19 cellular contexts compared by ENCODE assay signal in the genomic region with DNA sequence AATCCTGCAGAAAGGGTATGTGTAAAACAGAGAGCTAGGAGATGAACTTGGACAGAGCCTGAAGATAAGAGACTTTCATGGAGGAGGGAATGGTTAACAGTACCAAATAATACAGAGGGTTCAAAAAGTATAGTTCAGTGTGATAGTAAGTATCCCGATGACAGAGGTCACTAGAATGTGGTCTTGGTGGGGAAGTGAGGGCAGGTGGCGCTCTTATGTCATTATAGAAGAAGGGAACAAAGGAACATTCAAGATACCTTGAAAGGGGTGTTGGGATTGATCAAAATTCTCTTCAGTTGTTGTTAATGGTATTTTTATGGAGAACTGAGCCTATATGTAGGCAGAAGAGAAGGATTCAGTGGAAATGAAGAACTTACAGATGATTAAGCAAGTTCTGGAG.
DNase-seq lines count a peak whose midpoint lies in the region; ATAC-seq, FAIRE-seq and TF ChIP-seq lines count a peak whose summit lies in the region.
"Had no signal": no experiment of that assay in that cellular context is flagged by ENCODE, and none has a peak within 500 bp of the region (broad histone marks: within the 10 kb centered on the region; RNA-seq: fewer than 3 reads in every experiment).

No MANE protein-coding gene starts in this region.

- no peak overlapping the region for H2AFZ ChIP-seq in HCT116 (ENCODE audit: low read depth, low read length, poor library complexity, severe bottlenecking)

- H3K4me1 ChIP-seq in Caco-2 (no peaks in the 10 kb centered on the region), HCT116 (ENCODE audit: control insufficient read depth in 1 of 2, insufficient read depth in 2 of 2, low read length in 2 of 2) (no peaks in the 10 kb centered on the region), Panc1 (ENCODE audit: control insufficient read depth, insufficient read depth, low read length) (no peaks in the 10 kb centered on the region)
- H3K4me1 ChIP-seq: heart right ventricle, suprapubic skin, vagina had no signal

- in situ Hi-C loops in Panc1 (cut with HindIII; ENCODE audit: low pct_unique_long_range_greater_than_20kb, low sequenced_read_pairs) = no loop called here

- RAD21 ChIA-PET in HCT116 (lab: Charles Lee; ENCODE audit: low non-redundant PET in 1 of 2, low total read pairs in 2 of 2, uncharacterized antibody in 2 of 2, unreplicated experiment in 2 of 2) = no interaction called here

- no peak overlapping the region for H3K4me2 ChIP-seq in HCT116 (ENCODE audit: low read length)

- no peaks in the 10 kb centered on the region for H4K20me1 ChIP-seq in HCT116 (ENCODE audit: insufficient read depth)

- no peak for TF ChIP-seq POLR2A in HCT116 (IDR thresholded peaks at IDR 0.05; ENCODE audit: borderline replicate concordance, extremely low read depth, insufficient read depth, insufficient read length)

- DNase-seq in Caco-2 (peak in 1 of 2 experiments; percentile 2), HCT116 (ENCODE audit: low read depth, low spot score) (no peak), Panc1 (ENCODE audit: low read depth, low spot score) (no peak), epithelial cell of proximal tubule (ENCODE audit: low read depth) (no peak), NCI-H510A (lab: John Stamatoyannopoulos, UW) (no peak), NCI-H1092 treated with DMSO at 0.1 percent for 48 hours (lab: John Stamatoyannopoulos, UW) (no peak), D721Med (ENCODE audit: insufficient read length, low spot score) (no peak)
- DNase-seq: activated CD4-positive, alpha-beta memory T cell treated with anti-CD3 and anti-CD28 coated beads for 36 hours; activated naive CD4-positive, alpha-beta T cell treated with anti-CD3 and anti-CD28 coated beads, Interleukin-2, amount 50 U/mL, for 16 hours; COR-L47; heart right ventricle; NCI-H1694 treated with DMSO at 0.1 percent for 48 hours; NCI-H446; nephron progenitor cell had no signal

- no peak overlapping the region for H3K4me3 Mint-ChIP-seq in Caco-2 (ENCODE audit: unreplicated experiment)
- H3K4me3 Mint-ChIP-seq: activated CD4-positive, alpha-beta memory T cell treated with anti-CD3 and anti-CD28 coated beads for 36 hours; nephron progenitor cell had no signal

- no peak overlapping the region for H3K9ac ChIP-seq in HCT116 (ENCODE audit: low read length)

- intact Hi-C loops in Caco-2 (cut with micrococcal nuclease; ENCODE audit: unreplicated experiment) (loop anchor here (1.0 kb wide), 1 partner anchor 158 kb away; no protein-coding TSS in a partner anchor), HCT116 (cut with micrococcal nuclease) (no loop called here), Panc1 (cut with micrococcal nuclease; ENCODE audit: unreplicated experiment) (no loop called here)

- POLR2A ChIA-PET in Caco-2 (lab: Charles Lee) (no interaction called here), HCT116 (lab: Charles Lee) (no interaction called here), Panc1 (lab: Charles Lee) (no interaction called here)

- H3K36me3 ChIP-seq in Caco-2 (ENCODE audit: control insufficient read depth, insufficient read depth, low read length) = no peaks in the 10 kb centered on the region
- no peaks in the 10 kb centered on the region for H3K36me3 ChIP-seq in HCT116 (ENCODE audit: control insufficient read depth in 1 of 2, insufficient read depth in 2 of 2, low read length in 2 of 2)
- no peaks in the 10 kb centered on the region for H3K36me3 ChIP-seq in Panc1 (ENCODE audit: control insufficient read depth, insufficient read depth, low read length)
- H3K36me3 ChIP-seq: heart right ventricle, suprapubic skin, vagina had no signal

- 0 out of 2 replicates have a peak, but pooled peaks cover 3% of the 10 kb centered on the region for H3K9me3 ChIP-seq in Caco-2
- no peaks in the 10 kb centered on the region for H3K9me3 ChIP-seq in HCT116 (ENCODE audit: control insufficient read depth in 1 of 2, insufficient read depth in 1 of 2, low read depth in 1 of 2, low read length in 2 of 2)
- no peaks in the 10 kb centered on the region for H3K9me3 ChIP-seq in Panc1 (ENCODE audit: control insufficient read depth, insufficient read depth, low read depth, low read length)
- H3K9me3 ChIP-seq: suprapubic skin, vagina had no signal

- H3K9me3 Mint-ChIP-seq in Caco-2 (ENCODE audit: unreplicated experiment) = no peaks in the 10 kb centered on the region

- H3K4me3 ChIP-seq in Caco-2 (ENCODE audit: low read depth, low read length) (no peak overlapping the region), HCT116 (replicated peaks in 1 of 2; ENCODE audit: low read depth in 1 of 2, low read length in 2 of 2) (no peak overlapping the region), Panc1 (ENCODE audit: low read depth in 2 of 2, low read length in 2 of 2) (no peak overlapping the region), epithelial cell of proximal tubule (ENCODE audit: low read depth, low read length) (no peak overlapping the region)
- H3K4me3 ChIP-seq: heart right ventricle, SK-N-MC, suprapubic skin, vagina had no signal

- TF ChIP-seq RAD21 in HCT116 (IDR thresholded peaks at IDR 0.05; ENCODE audit: low read depth) = peak; percentile 42

- FAIRE-seq in D721Med (lab: Jason Lieb, UNC) = no peak
- FAIRE-seq: astrocyte had no signal

- CTCF ChIA-PET in Caco-2 (lab: Charles Lee) (no interaction called here), HCT116 (lab: Charles Lee) (no interaction called here), Panc1 (lab: Charles Lee) (no interaction called here)

- H3K79me2 ChIP-seq in HCT116 (ENCODE audit: insufficient read depth, low read length) = no peaks in the 10 kb centered on the region

- H3K36me3 Mint-ChIP-seq in Caco-2 (ENCODE audit: insufficient read depth, unreplicated experiment) = no peaks in the 10 kb centered on the region
- H3K36me3 Mint-ChIP-seq: activated CD4-positive, alpha-beta memory T cell treated with anti-CD3 and anti-CD28 coated beads for 36 hours had no signal

- ATAC-seq in HCT116 = peak; percentile 60
- no peak for ATAC-seq in Panc1
- no peak for ATAC-seq in HG03139 (IDR thresholded peaks at IDR 0.05; ENCODE audit: unreplicated experiment)
- ATAC-seq: heart right ventricle had no signal

- H3K27ac ChIP-seq in HCT116 (ENCODE audit: low read depth, low read length) (no peak overlapping the region), Panc1 (ENCODE audit: low read length) (no peak overlapping the region)
- H3K27ac ChIP-seq: heart right ventricle, SK-N-MC, suprapubic skin, vagina had no signal

- H3K4me1 Mint-ChIP-seq in Caco-2 (ENCODE audit: low read depth, unreplicated experiment) = no peaks in the 10 kb centered on the region
- H3K4me1 Mint-ChIP-seq: nephron progenitor cell had no signal

- H3K9me2 ChIP-seq in HCT116 (ENCODE audit: insufficient read depth) = no peaks in the 10 kb centered on the region

- H3K27me3 ChIP-seq in Caco-2 (replicated peaks; ENCODE audit: control insufficient read depth, insufficient read depth, low read length) (no peaks in the 10 kb centered on the region), HCT116 (ENCODE audit: insufficient read depth, low read length) (no peaks in the 10 kb centered on the region), Panc1 (ENCODE audit: control insufficient read depth, insufficient read depth, low read length) (no peaks in the 10 kb centered on the region)
- H3K27me3 ChIP-seq: heart right ventricle, suprapubic skin, vagina had no signal

- TF ChIP-seq CTCF in Caco-2 (IDR thresholded peaks at IDR 0.05; ENCODE audit: insufficient read depth in 1 of 2, low read depth in 1 of 2, low read length in 1 of 2, severe bottlenecking in 1 of 2, unreplicated experiment in 1 of 2) (peak; percentile 13 to 17), HCT116 (IDR thresholded peaks at IDR 0.05 in 2 of 3, conservative IDR thresholded peaks at IDR 0.05 in 1 of 3; ENCODE audit: borderline replicate concordance in 1 of 3, insufficient read depth in 1 of 3, low read depth in 2 of 3, low read length in 2 of 3) (0 out of 6 replicates have a peak, but pooled peaks of 1 of the 3 experiments have one; percentile 5), Panc1 (IDR thresholded peaks at IDR 0.05) (peak; percentile 8; the same call in 1 of the 2 replicates), epithelial cell of proximal tubule (conservative IDR thresholded peaks at IDR 0.05; ENCODE audit: low read depth, low read length) (peak; percentile 7), D721Med (IDR thresholded peaks at IDR 0.05; ENCODE audit: insufficient read depth, missing control alignments) (no peak)

- H3K27me3 Mint-ChIP-seq in Caco-2 (ENCODE audit: insufficient read depth, unreplicated experiment) = peaks cover 3% of the 10 kb centered on the region
- H3K27me3 Mint-ChIP-seq: activated CD4-positive, alpha-beta memory T cell treated with anti-CD3 and anti-CD28 coated beads for 36 hours had no signal

- BruUV-seq in Caco-2 (replicated peaks; lab: Mats Ljungman, UMichigan) (no TSS peak), HCT116 (replicated peaks; lab: Mats Ljungman, UMichigan) (no TSS peak), Panc1 (replicated peaks; lab: Mats Ljungman, UMichigan) (no TSS peak)

- no peak overlapping the region for H3K27ac Mint-ChIP-seq in Caco-2 (ENCODE audit: unreplicated experiment)
- H3K27ac Mint-ChIP-seq: activated CD4-positive, alpha-beta memory T cell treated with anti-CD3 and anti-CD28 coated beads for 36 hours; nephron progenitor cell had no signal

TF ChIP-seq in HCT116, 20 proteins besides CTCF, POLR2A, EP300 and RAD21 (continues in another document):
- no peak for TF ChIP-seq EZH2phosphoT487 (IDR thresholded peaks at IDR 0.05; ENCODE audit: borderline replicate concordance)
- no peak for TF ChIP-seq ELF1 (IDR thresholded peaks at IDR 0.05; ENCODE audit: borderline replicate concordance, low read depth)
- TF ChIP-seq, protein P1, sequence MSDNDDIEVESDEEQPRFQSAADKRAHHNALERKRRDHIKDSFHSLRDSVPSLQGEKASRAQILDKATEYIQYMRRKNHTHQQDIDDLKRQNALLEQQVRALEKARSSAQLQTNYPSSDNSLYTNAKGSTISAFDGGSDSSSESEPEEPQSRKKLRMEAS (IDR thresholded peaks at IDR 0.05) = no peak
- no peak for TF ChIP-seq TCF7L2 (IDR thresholded peaks at IDR 0.05; ENCODE audit: borderline replicate concordance, extremely low read depth, insufficient read depth, insufficient read length)
- no peak for TF ChIP-seq SIN3A (IDR thresholded peaks at IDR 0.05; ENCODE audit: low read depth)
- no peak for TF ChIP-seq POLR2AphosphoS5 (IDR thresholded peaks at IDR 0.05; ENCODE audit: low read depth, low read length)
